1 cellular context compared by ENCODE assay signal in genomic region chr19:3969435-3970312, GRCh38.
TF ChIP-seq lines count a peak whose summit lies in the region.

No MANE protein-coding gene starts in this region.

TF ChIP-seq in GM12878, 131 proteins besides CTCF, POLR2A, EP300 and RAD21:
- TF ChIP-seq PML (IDR thresholded peaks at IDR 0.05; ENCODE audit: low read length), result no peak
- no peak for TF ChIP-seq SIN3A (IDR thresholded peaks at IDR 0.05; ENCODE audit: low read depth, low read length)
- TF ChIP-seq E2F8 (IDR thresholded peaks at IDR 0.05; ENCODE audit: low read depth, partially characterized antibody), result no peak
- no peak for TF ChIP-seq SREBF1 (IDR thresholded peaks at IDR 0.05; ENCODE audit: low read length)
- TF ChIP-seq CBFB (IDR thresholded peaks at IDR 0.05; ENCODE audit: low read depth), result no peak
